16 cellular contexts compared by ENCODE assay signal in the genomic region with DNA sequence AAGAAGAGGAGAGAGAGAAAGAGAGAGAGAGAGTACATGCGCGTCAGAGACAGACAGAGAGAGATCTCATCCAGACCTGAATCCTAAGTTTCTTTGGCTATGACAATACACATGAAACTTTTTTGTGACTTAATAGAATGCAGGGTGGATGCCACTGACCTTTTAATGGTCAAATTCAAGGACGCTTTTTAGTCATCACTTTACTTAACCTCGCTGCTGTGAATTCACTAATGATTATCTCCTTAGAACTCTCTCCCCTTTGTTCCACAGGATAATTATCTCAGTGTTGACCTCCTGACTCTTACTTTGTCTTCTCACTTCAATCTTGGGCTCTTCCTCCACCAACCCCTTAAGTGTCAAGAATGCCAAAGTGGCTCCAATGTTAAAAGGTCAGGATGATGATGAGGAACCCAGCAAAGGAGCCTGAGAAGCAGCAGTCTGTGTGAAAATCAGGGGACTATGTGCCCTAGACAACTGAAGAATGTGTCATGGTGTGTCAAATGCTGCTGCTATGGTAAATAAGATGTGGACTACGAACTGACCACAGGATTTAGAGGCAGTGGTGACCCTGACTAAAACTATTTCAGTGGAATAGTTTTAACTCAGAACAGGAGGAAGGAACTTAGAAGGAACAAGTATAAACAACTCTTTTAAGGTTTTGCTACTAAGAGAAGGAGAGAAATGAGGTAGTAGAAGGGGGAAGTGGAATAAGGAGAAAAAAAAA.
DNase-seq lines count a peak whose midpoint lies in the region; ATAC-seq and TF ChIP-seq lines count a peak whose summit lies in the region.
"Had no signal": no experiment of that assay in that cellular context is flagged by ENCODE, and none has a peak within 500 bp of the region (broad histone marks: within the 10 kb centered on the region; RNA-seq: fewer than 3 reads in every experiment).

No MANE protein-coding gene starts in this region.

- peaks cover 9% of the 10 kb centered on the region for H3F3A ChIP-seq in neural progenitor cell (ENCODE audit: low read depth)

- ATAC-seq in GM18870 (IDR thresholded peaks at IDR 0.05; ENCODE audit: unreplicated experiment) = no peak
- ATAC-seq: stimulated activated effector memory CD8-positive, alpha-beta T cell treated with anti-CD3 and anti-CD28 coated beads, Interleukin-12 subunit alpha, Interleukin-12 subunit beta, amount 100 ng/mL, for 72 hours had no signal

- H3K79me2 ChIP-seq in neural progenitor cell (ENCODE audit: low read depth) = no peaks in the 10 kb centered on the region

- H3K9me3 ChIP-seq in neural progenitor cell (ENCODE audit: low read depth) (no peaks in the 10 kb centered on the region), MG63 (no peaks in the 10 kb centered on the region)
- H3K9me3 ChIP-seq: breast epithelium, lower lobe of right lung had no signal

- H2AFZ ChIP-seq in neural progenitor cell (replicated peaks) = no peak overlapping the region

- no peak overlapping the region for H3K4me3 Mint-ChIP-seq in neural progenitor cell
- H3K4me3 Mint-ChIP-seq: activated T-helper 1 cell treated with anti-CD3 and anti-CD28 coated beads, Interleukin-12 subunit alpha, Interleukin-12 subunit beta, Interleukin-2, Interleukin-4 antibody, amounts not matched to agents 30 ng/mL and 10 ng/mL and 1 ng/mL, durations not matched to agents 14 hours and 24 hours and 36 hours; CD4-positive, alpha-beta T cell; stimulated activated effector memory CD8-positive, alpha-beta T cell treated with anti-CD3 and anti-CD28 coated beads, Interleukin-12 subunit alpha, Interleukin-12 subunit beta, amount 100 ng/mL, for 72 hours had no signal

- H3K36me3 ChIP-seq in neural progenitor cell (no peaks in the 10 kb centered on the region), MG63 (no peaks in the 10 kb centered on the region)
- H3K36me3 ChIP-seq: breast epithelium, lower lobe of right lung had no signal

- no peaks in the 10 kb centered on the region for H4K20me1 ChIP-seq in neural progenitor cell (ENCODE audit: low read depth)

- no peak for TF ChIP-seq CTCF in neural progenitor cell (IDR thresholded peaks at IDR 0.05)

- H3K4me1 ChIP-seq in neural progenitor cell = peaks cover 11% of the 10 kb centered on the region
- H3K4me1 ChIP-seq: breast epithelium had no signal

- peaks cover 24% of the 10 kb centered on the region for H3K4me1 Mint-ChIP-seq in neural progenitor cell
- H3K4me1 Mint-ChIP-seq: stimulated activated effector memory CD8-positive, alpha-beta T cell treated with anti-CD3 and anti-CD28 coated beads, Interleukin-12 subunit alpha, Interleukin-12 subunit beta, amount 100 ng/mL, for 72 hours had no signal

- H3K27ac Mint-ChIP-seq in neural progenitor cell = no peak overlapping the region
- H3K27ac Mint-ChIP-seq: activated T-helper 1 cell treated with anti-CD3 and anti-CD28 coated beads, Interleukin-12 subunit alpha, Interleukin-12 subunit beta, Interleukin-2, Interleukin-4 antibody, amounts not matched to agents 30 ng/mL and 10 ng/mL and 1 ng/mL, durations not matched to agents 14 hours and 24 hours and 36 hours; CD4-positive, alpha-beta T cell; stimulated activated effector memory CD8-positive, alpha-beta T cell treated with anti-CD3 and anti-CD28 coated beads, Interleukin-12 subunit alpha, Interleukin-12 subunit beta, amount 100 ng/mL, for 72 hours had no signal

- H3K4me3 ChIP-seq in neural progenitor cell = no peak overlapping the region
- no peak overlapping the region for H3K4me3 ChIP-seq in MG63
- H3K4me3 ChIP-seq: breast epithelium, lower lobe of right lung had no signal

- no peaks in the 10 kb centered on the region for H3K9me3 Mint-ChIP-seq in neural progenitor cell
- H3K9me3 Mint-ChIP-seq: activated T-helper 1 cell treated with anti-CD3 and anti-CD28 coated beads, Interleukin-12 subunit alpha, Interleukin-12 subunit beta, Interleukin-2, Interleukin-4 antibody, amounts not matched to agents 30 ng/mL and 10 ng/mL and 1 ng/mL, durations not matched to agents 14 hours and 24 hours and 36 hours; CD4-positive, alpha-beta T cell; stimulated activated effector memory CD8-positive, alpha-beta T cell treated with anti-CD3 and anti-CD28 coated beads, Interleukin-12 subunit alpha, Interleukin-12 subunit beta, amount 100 ng/mL, for 72 hours had no signal

- no peaks in the 10 kb centered on the region for H3K27me3 ChIP-seq in neural progenitor cell
- no peaks in the 10 kb centered on the region for H3K27me3 ChIP-seq in MG63
- H3K27me3 ChIP-seq: breast epithelium had no signal

- no peaks in the 10 kb centered on the region for H3K27me3 Mint-ChIP-seq in neural progenitor cell (ENCODE audit: insufficient read depth, low read depth)
- H3K27me3 Mint-ChIP-seq: CD4-positive, alpha-beta T cell had no signal

- no peak overlapping the region for H3K4me2 ChIP-seq in neural progenitor cell

- H3K9ac ChIP-seq in neural progenitor cell = no peak overlapping the region

- H3K36me3 Mint-ChIP-seq in neural progenitor cell = peaks cover 6% of the 10 kb centered on the region

- DNase-seq in Ammon's horn (ENCODE audit: low spot score) (peak; percentile 14), Kasumi-1 (lab: John Stamatoyannopoulos, UW) (peak; percentile 10 to 33), dedifferentiated amniotic fluid mesenchymal stem cell (ENCODE audit: extremely low spot score) (peak; percentile 33), neural progenitor cell (ENCODE audit: low spot score) (peak; percentile 13), NCI-H1417 (lab: John Stamatoyannopoulos, UW) (no peak), substantia nigra (lab: John Stamatoyannopoulos, UW) (no peak), MG63 (no peak)
- DNase-seq: CD4-positive, alpha-beta T cell; hypothalamus; lower lobe of right lung; NCI-H187; posterior cingulate gyrus had no signal

- H3K27ac ChIP-seq in neural progenitor cell = no peak overlapping the region
- H3K27ac ChIP-seq in substantia nigra (ENCODE audit: low read depth, low read length, poor library complexity, severe bottlenecking) = no peak overlapping the region
- H3K27ac ChIP-seq: breast epithelium, lower lobe of right lung had no signal

Comparison
In these comparisons a context has a peak if more than half of its experiments do, and no peak if none do; other contexts are left out.
1. DNase-seq: peak in Ammon's horn (single experiment), Kasumi-1 (2 of 2), dedifferentiated amniotic fluid mesenchymal stem cell (single experiment) and neural progenitor cell (single experiment); none in NCI-H1417 (0 of 3), substantia nigra (0 of 49) and MG63 (single experiment).